In the genomic region with DNA sequence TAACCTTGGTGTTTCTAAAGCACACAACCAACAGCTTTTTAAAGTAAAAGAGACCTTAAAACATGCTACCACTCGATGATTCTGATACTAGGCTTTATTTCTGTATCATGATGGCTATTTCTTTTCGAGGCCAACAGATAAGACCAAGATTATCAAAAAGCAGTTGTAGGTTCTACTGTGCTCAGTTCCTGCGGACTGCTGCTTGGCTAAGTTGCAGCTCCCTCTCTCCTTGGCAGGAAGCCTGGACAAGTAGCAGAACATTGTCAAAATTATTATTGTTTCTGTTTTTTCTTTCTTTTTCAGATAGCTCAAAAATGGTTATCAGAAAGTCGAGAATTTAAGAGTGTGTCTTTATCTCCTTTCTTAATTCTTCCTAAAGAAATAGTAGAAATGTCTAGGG, we compare ENCODE assay signal across 1 cellular context.
TF ChIP-seq lines count a peak whose summit lies in the region.

No MANE protein-coding gene starts in this region.

TF ChIP-seq in GM23338, 12 proteins besides CTCF, POLR2A, EP300 and RAD21:
- TF ChIP-seq, protein P1, sequence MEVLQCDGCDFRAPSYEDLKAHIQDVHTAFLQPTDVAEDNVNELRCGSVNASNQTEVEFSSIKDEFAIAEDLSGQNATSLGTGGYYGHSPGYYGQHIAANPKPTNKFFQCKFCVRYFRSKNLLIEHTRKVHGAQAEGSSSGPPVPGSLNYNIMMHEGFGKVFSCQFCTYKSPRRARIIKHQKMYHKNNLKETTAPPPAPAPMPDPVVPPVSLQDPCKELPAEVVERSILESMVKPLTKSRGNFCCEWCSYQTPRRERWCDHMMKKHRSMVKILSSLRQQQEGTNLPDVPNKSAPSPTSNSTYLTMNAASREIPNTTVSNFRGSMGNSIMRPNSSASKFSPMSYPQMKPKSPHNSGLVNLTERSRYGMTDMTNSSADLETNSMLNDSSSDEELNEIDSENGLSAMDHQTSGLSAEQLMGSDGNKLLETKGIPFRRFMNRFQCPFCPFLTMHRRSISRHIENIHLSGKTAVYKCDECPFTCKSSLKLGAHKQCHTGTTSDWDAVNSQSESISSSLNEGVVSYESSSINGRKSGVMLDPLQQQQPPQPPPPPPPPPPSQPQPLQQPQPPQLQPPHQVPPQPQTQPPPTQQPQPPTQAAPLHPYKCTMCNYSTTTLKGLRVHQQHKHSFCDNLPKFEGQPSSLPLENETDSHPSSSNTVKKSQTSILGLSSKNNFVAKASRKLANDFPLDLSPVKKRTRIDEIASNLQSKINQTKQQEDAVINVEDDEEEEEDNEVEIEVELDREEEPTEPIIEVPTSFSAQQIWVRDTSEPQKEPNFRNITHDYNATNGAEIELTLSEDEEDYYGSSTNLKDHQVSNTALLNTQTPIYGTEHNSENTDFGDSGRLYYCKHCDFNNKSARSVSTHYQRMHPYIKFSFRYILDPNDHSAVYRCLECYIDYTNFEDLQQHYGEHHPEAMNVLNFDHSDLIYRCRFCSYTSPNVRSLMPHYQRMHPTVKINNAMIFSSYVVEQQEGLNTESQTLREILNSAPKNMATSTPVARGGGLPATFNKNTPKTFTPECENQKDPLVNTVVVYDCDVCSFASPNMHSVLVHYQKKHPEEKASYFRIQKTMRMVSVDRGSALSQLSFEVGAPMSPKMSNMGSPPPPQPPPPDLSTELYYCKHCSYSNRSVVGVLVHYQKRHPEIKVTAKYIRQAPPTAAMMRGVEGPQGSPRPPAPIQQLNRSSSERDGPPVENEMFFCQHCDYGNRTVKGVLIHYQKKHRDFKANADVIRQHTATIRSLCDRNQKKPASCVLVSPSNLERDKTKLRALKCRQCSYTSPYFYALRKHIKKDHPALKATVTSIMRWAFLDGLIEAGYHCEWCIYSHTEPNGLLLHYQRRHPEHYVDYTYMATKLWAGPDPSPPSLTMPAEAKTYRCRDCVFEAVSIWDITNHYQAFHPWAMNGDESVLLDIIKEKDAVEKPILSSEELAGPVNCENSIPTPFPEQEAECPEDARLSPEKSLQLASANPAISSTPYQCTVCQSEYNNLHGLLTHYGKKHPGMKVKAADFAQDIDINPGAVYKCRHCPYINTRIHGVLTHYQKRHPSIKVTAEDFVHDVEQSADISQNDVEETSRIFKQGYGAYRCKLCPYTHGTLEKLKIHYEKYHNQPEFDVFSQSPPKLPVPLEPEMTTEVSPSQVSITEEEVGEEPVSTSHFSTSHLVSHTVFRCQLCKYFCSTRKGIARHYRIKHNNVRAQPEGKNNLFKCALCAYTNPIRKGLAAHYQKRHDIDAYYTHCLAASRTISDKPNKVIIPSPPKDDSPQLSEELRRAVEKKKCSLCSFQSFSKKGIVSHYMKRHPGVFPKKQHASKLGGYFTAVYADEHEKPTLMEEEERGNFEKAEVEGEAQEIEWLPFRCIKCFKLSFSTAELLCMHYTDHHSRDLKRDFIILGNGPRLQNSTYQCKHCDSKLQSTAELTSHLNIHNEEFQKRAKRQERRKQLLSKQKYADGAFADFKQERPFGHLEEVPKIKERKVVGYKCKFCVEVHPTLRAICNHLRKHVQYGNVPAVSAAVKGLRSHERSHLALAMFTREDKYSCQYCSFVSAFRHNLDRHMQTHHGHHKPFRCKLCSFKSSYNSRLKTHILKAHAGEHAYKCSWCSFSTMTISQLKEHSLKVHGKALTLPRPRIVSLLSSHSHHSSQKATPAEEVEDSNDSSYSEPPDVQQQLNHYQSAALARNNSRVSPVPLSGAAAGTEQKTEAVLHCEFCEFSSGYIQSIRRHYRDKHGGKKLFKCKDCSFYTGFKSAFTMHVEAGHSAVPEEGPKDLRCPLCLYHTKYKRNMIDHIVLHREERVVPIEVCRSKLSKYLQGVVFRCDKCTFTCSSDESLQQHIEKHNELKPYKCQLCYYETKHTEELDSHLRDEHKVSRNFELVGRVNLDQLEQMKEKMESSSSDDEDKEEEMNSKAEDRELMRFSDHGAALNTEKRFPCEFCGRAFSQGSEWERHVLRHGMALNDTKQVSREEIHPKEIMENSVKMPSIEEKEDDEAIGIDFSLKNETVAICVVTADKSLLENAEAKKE (CRISPR knock-in tag; IDR thresholded peaks at IDR 0.05) = no peak
- TF ChIP-seq EZH2 (IDR thresholded peaks at IDR 0.05; ENCODE audit: low read depth, unreplicated experiment) (no peak), EZH2phosphoT487 (IDR thresholded peaks at IDR 0.05; ENCODE audit: unreplicated experiment) (no peak), NANOG (IDR thresholded peaks at IDR 0.05; ENCODE audit: borderline replicate concordance) (no peak), CREB1 (CRISPR knock-in tag; IDR thresholded peaks at IDR 0.05; ENCODE audit: low read depth) (no peak), ZNF331 (CRISPR knock-in tag; IDR thresholded peaks at IDR 0.05; ENCODE audit: low read depth) (no peak), ZNF114 (CRISPR knock-in tag; IDR thresholded peaks at IDR 0.05) (no peak), POLR2AphosphoS5 (IDR thresholded peaks at IDR 0.05; ENCODE audit: low read depth) (no peak), JUNB (IDR thresholded peaks at IDR 0.05; ENCODE audit: unreplicated experiment) (no peak), STAT1 (IDR thresholded peaks at IDR 0.05; ENCODE audit: unreplicated experiment) (no peak)
- TF ChIP-seq, protein P2, sequence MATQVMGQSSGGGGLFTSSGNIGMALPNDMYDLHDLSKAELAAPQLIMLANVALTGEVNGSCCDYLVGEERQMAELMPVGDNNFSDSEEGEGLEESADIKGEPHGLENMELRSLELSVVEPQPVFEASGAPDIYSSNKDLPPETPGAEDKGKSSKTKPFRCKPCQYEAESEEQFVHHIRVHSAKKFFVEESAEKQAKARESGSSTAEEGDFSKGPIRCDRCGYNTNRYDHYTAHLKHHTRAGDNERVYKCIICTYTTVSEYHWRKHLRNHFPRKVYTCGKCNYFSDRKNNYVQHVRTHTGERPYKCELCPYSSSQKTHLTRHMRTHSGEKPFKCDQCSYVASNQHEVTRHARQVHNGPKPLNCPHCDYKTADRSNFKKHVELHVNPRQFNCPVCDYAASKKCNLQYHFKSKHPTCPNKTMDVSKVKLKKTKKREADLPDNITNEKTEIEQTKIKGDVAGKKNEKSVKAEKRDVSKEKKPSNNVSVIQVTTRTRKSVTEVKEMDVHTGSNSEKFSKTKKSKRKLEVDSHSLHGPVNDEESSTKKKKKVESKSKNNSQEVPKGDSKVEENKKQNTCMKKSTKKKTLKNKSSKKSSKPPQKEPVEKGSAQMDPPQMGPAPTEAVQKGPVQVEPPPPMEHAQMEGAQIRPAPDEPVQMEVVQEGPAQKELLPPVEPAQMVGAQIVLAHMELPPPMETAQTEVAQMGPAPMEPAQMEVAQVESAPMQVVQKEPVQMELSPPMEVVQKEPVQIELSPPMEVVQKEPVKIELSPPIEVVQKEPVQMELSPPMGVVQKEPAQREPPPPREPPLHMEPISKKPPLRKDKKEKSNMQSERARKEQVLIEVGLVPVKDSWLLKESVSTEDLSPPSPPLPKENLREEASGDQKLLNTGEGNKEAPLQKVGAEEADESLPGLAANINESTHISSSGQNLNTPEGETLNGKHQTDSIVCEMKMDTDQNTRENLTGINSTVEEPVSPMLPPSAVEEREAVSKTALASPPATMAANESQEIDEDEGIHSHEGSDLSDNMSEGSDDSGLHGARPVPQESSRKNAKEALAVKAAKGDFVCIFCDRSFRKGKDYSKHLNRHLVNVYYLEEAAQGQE (IDR thresholded peaks at IDR 0.05; ENCODE audit: unreplicated experiment) = no peak
- TF ChIP-seq, protein P3, sequence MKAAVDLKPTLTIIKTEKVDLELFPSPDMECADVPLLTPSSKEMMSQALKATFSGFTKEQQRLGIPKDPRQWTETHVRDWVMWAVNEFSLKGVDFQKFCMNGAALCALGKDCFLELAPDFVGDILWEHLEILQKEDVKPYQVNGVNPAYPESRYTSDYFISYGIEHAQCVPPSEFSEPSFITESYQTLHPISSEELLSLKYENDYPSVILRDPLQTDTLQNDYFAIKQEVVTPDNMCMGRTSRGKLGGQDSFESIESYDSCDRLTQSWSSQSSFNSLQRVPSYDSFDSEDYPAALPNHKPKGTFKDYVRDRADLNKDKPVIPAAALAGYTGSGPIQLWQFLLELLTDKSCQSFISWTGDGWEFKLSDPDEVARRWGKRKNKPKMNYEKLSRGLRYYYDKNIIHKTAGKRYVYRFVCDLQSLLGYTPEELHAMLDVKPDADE (IDR thresholded peaks at IDR 0.05) = no peak
